In the genomic region with DNA sequence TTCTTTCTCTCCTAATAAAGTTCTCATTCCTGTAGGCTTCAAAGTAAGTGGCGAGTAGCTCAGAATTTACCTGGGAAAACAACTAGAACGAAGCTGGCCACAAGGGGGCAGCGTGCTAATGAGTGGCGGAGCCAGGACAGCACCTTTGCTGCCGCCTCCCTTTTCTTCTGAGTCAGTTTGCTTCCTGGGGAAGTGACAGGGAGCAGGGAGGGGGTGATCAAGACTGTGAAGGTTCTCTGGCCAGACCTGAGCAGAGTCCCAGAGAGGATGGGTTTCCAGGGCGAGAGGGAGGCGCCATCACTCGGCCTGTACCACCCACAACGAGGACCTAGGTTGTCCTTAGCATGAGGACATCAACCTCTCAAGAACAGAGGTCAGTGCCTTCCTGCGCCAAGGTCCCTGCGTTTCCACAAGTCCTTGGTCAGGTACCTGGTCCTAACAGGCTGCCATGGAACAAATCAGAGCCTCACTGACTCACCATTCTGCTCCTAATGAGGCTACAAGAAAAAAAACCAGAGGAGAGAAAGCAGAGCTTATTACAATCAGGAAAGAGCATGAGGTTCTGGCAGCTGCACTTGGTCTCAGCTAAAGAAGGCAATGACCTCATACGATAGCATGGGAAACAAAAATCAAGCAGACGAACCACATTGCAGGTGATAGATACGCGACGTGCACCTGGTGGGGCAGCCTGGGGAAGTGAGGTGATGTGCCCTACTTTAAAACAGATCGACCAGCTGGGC, we compare ENCODE assay signal across 8 cellular contexts.
DNase-seq lines count a peak whose midpoint lies in the region; ATAC-seq and TF ChIP-seq lines count a peak whose summit lies in the region.

No MANE protein-coding gene starts in this region.

- ATAC-seq in HG03469 (IDR thresholded peaks at IDR 0.05; ENCODE audit: unreplicated experiment): no peak

- H3K27ac ChIP-seq in HL-60 (replicated peaks) (peak overlapping the region; percentile 24), dorsolateral prefrontal cortex (peak overlapping the region in 32 of 59 donors; percentile 2 to 80 (median 56))

- DNase-seq in HL-60 (ENCODE audit: low read depth in 1 of 2, low spot score in 1 of 2) (peak; percentile 79 to 90), NCI-H82 (lab: John Stamatoyannopoulos, UW) (peak; percentile 92), dorsolateral prefrontal cortex (peak; percentile 72 to 88 (median 84)), lower leg skin (ENCODE audit: low spot score in 2 of 2) (peak; percentile 91 to 98)
- DNase-seq in activated CD4-positive, alpha-beta T cell treated with anti-CD3 and anti-CD28 coated beads, Interleukin-2, amount 50 U/mL, for 4 hours: peak; percentile 84 to 88
- peak; percentile 87 for DNase-seq in stimulated activated CD4-positive, alpha-beta T cell treated with anti-CD3 and anti-CD28 coated beads, Interleukin-4, amount 100 ng/mL, for 24 hours

- TF ChIP-seq CTCF in GM12875 (IDR thresholded peaks at IDR 0.05; ENCODE audit: borderline replicate concordance, insufficient read depth, low read depth, low read length) (peak; percentile 78), HL-60 (IDR thresholded peaks at IDR 0.05; ENCODE audit: insufficient read depth, low read length) (peak; percentile 57), dorsolateral prefrontal cortex (IDR thresholded peaks at IDR 0.05 in 54 of 56, conservative IDR thresholded peaks at IDR 0.05 in 2 of 56; ENCODE audit: low read depth in 1 of 56, partially characterized antibody in 56 of 56) (peak; percentile 76 to 93 (median 86)), lower leg skin (IDR thresholded peaks at IDR 0.05) (peak in 1 of 3 donors; percentile 62)

- H3K4me3 ChIP-seq in GM12875 (ENCODE audit: low read depth, low read length) (no peak overlapping the region), HL-60 (replicated peaks; ENCODE audit: insufficient read depth, low read length) (no peak overlapping the region), dorsolateral prefrontal cortex (peak overlapping the region in 34 of 59 donors; percentile 0 to 46 (median 20)), lower leg skin (ENCODE audit: low read depth, poor library complexity, severe bottlenecking) (no peak overlapping the region)

- no peaks in the 10 kb centered on the region for H3K27me3 ChIP-seq in HL-60 (ENCODE audit: insufficient read depth, poor library complexity, severe bottlenecking)
- no peaks in the 10 kb centered on the region for H3K27me3 ChIP-seq in dorsolateral prefrontal cortex

- intact Hi-C loops in dorsolateral prefrontal cortex (cut with DNase I) (loop anchor here (2.0 to 10.0 kb wide), 3 partner anchors 110 to 158 kb away; partner anchors contain the start of gene PPP1CB (in 2 of the 2)), lower leg skin (cut with DNase I; ENCODE audit: low total_unique reads) (loop anchor here (10.0 kb wide), 1 partner anchor 160 kb away; the partner anchor contains the start of gene PPP1CB)

- no peak for TF ChIP-seq POLR2A in lower leg skin (IDR thresholded peaks at IDR 0.05)

- WGBS in lower leg skin, 2 donors: 23 to 32% methylated on average over 17 of the region's 17 CpGs

Comparison
In these comparisons a context has a peak if more than half of its experiments do, and no peak if none do; other contexts are left out.
1. H3K4me3 ChIP-seq: peak in dorsolateral prefrontal cortex (34 of 59); none in GM12875 (single experiment), HL-60 (single experiment) and lower leg skin (single experiment).
2. Peak in every context shown above with its lines, with median percentiles within 50 percentile points of each other: DNase-seq.